In genomic region chr7:92813390-92814024, GRCh38 we compare ENCODE assay signal across 8 cellular contexts. TPM values are rescaled to one million over a fixed set of nuclear protein-coding genes. Genes with fewer than 3 reads are reported as not detected.
DNase-seq lines count a peak whose midpoint lies in the region; ATAC-seq, FAIRE-seq and TF ChIP-seq lines count a peak whose summit lies in the region.

No MANE protein-coding gene starts in this region.

- peaks cover 48% of the 10 kb centered on the region for H3K4me1 ChIP-seq in GM12878 (ENCODE audit: control insufficient read depth, insufficient read depth, low read length)
- H3K4me1 ChIP-seq in neuronal stem cell (ENCODE audit: control insufficient read depth in 2 of 2, insufficient read depth in 1 of 2, low read depth in 1 of 2, low read length in 2 of 2): peaks cover 0 to 2% of the 10 kb centered on the region in 2 donors

- H2BK12ac ChIP-seq in neuronal stem cell (ENCODE audit: low read length): no peak overlapping the region

- TF ChIP-seq RAD21 in GM12878 (IDR thresholded peaks at IDR 0.05; ENCODE audit: insufficient read depth, low read depth, low read length): no peak

- POLR2A ChIA-PET in GM12878 (lab: Charles Lee): interaction anchor here (0.7 to 3.9 kb wide), 11 partner anchors 9 to 873 kb away, joined by 3 to 37 read pairs (median 4); partner anchors contain the start of gene AKAP9

- BruUV-seq in GM12878 (replicated peaks; lab: Mats Ljungman, UMichigan): no TSS peak

- 0% methylated on average over 4 of the region's 4 CpGs for WGBS in GM12878 (ENCODE audit: insufficient coverage, insufficient replicate concordance, low lambda C conversion rate, missing lambda C conversion rate)
- no CpG with 5 or more reads among the region's 4 CpGs for WGBS in neuronal stem cell (ENCODE audit: extremely low coverage in 2 of 2, insufficient read length in 2 of 2, insufficient replicate concordance in 1 of 2), 2 donors

- intact Hi-C loops in GM12878 (cut with micrococcal nuclease; ENCODE audit: unreplicated experiment): loop anchor here (1.0 to 5.0 kb wide), 4 partner anchors 20 to 192 kb away; no protein-coding TSS in a partner anchor

- RAD21 ChIA-PET in GM12878 (lab: Charles Lee; ENCODE audit: unreplicated experiment): interaction anchor here (0.6 to 12.0 kb wide), 22 partner anchors 8 to 389 kb away, joined by 3 to 124 read pairs (median 4); no protein-coding TSS in a partner anchor

- H2AK5ac ChIP-seq in neuronal stem cell (ENCODE audit: low read depth, low read length): no peak overlapping the region

- no peak overlapping the region for H2BK120ac ChIP-seq in neuronal stem cell (ENCODE audit: low read depth, low read length)

- no peak overlapping the region for H3K18ac ChIP-seq in neuronal stem cell (ENCODE audit: low read length)

- no peak overlapping the region for H3K23ac ChIP-seq in neuronal stem cell (ENCODE audit: low read depth, low read length, poor library complexity)

- DNase-seq in LHCN-M2 (ENCODE audit: low read depth) (peak; percentile 66), GM12878 (ENCODE audit: low read depth, low spot score) (peak; percentile 82), neuronal stem cell (ENCODE audit: low spot score) (no peak), NCI-H187 (lab: John Stamatoyannopoulos, UW) (no peak), NCI-H1436 (lab: John Stamatoyannopoulos, UW) (no peak), kidney glomerular epithelial cell (lab: John Stamatoyannopoulos, UW) (no peak)

- H3K9ac ChIP-seq in GM12878 (ENCODE audit: control insufficient read depth, insufficient read depth, low read length) (peak overlapping the region; percentile 30; the same call in 1 of the 2 replicates), neuronal stem cell (ENCODE audit: low read depth, low read length, poor library complexity) (no peak overlapping the region)

- no peaks in the 10 kb centered on the region for H4K20me1 ChIP-seq in GM12878 (ENCODE audit: control insufficient read depth, insufficient read depth)

- peak; percentile 62 for FAIRE-seq in GM12878 (lab: Jason Lieb, UNC)

- peaks cover 81% of the 10 kb centered on the region for H3K79me2 ChIP-seq in GM12878 (ENCODE audit: control insufficient read depth, insufficient read depth, low read length)

- no peaks in the 10 kb centered on the region for H3K79me1 ChIP-seq in neuronal stem cell (ENCODE audit: low read depth, low read length)

- peak; percentile 76 to 85 for TF ChIP-seq EP300 in GM12878 (IDR thresholded peaks at IDR 0.05; ENCODE audit: borderline replicate concordance in 1 of 2, control insufficient read depth in 1 of 2, low read depth in 2 of 2, low read length in 2 of 2)

- H3K4me3 ChIP-seq in GM12878 (peak overlapping the region; percentile 62), neuronal stem cell (ENCODE audit: low read length in 2 of 2) (no peak overlapping the region)

- no peak overlapping the region for H3K14ac ChIP-seq in neuronal stem cell (ENCODE audit: low read length)

- no peak overlapping the region for H4K91ac ChIP-seq in neuronal stem cell (ENCODE audit: low read depth, low read length, poor library complexity)

- TF ChIP-seq CTCF in GM12878 (IDR thresholded peaks at IDR 0.05 in 2 of 3, conservative IDR thresholded peaks at IDR 0.05 in 1 of 3; ENCODE audit: control insufficient read depth in 2 of 3, extremely low read depth in 1 of 3, insufficient read depth in 1 of 3, low read depth in 3 of 3, low read length in 3 of 3): no peak

- no peak overlapping the region for H3K4ac ChIP-seq in neuronal stem cell (ENCODE audit: low read length)

- H2AFZ ChIP-seq in GM12878 (ENCODE audit: control insufficient read depth, low read depth, low read length): no peak overlapping the region; the same call in 1 of the 2 replicates
- H2AFZ ChIP-seq in neuronal stem cell (ENCODE audit: low read length): no peak overlapping the region

- no peak overlapping the region for H2BK15ac ChIP-seq in neuronal stem cell (ENCODE audit: low read length)

- no peak for TF ChIP-seq POLR2A in GM12878 (IDR thresholded peaks at IDR 0.05; ENCODE audit: low read depth, low read length)

- peak; percentile 50 for ATAC-seq in GM18517 (IDR thresholded peaks at IDR 0.05; ENCODE audit: unreplicated experiment)
- peak; percentile 51 for ATAC-seq in GM21786 (IDR thresholded peaks at IDR 0.05; ENCODE audit: unreplicated experiment)
- peak; percentile 70 for ATAC-seq in GM12878

- peak overlapping the region; percentile 89 for H3K27ac ChIP-seq in GM12878 (ENCODE audit: control insufficient read depth, insufficient read depth)
- H3K27ac ChIP-seq in neuronal stem cell (replicated peaks; ENCODE audit: low read length): no peak overlapping the region

- in situ Hi-C loops in GM12878 (cut with MboI): loop anchor here (10.0 kb wide), 1 partner anchor 179 kb away; no protein-coding TSS in a partner anchor

- CTCF ChIA-PET in GM12878 (lab: Yijun Ruan, JAX): interaction anchor here (0.5 to 1.8 kb wide), 10 partner anchors 13 to 243 kb away, joined by 3 to 9 read pairs (median 4); no protein-coding TSS in a partner anchor

- H2BK5ac ChIP-seq in neuronal stem cell (ENCODE audit: low read length): no peak overlapping the region

- H3K9me3 ChIP-seq in GM12878 (replicated peaks; ENCODE audit: control insufficient read depth, insufficient read depth, low read length) (peaks cover 13% of the 10 kb centered on the region), neuronal stem cell (replicated peaks in 1 of 2; ENCODE audit: control insufficient read depth in 2 of 2, insufficient read depth in 1 of 2, low read depth in 1 of 2, low read length in 2 of 2) (peaks cover 2 to 25% of the 10 kb centered on the region in 2 donors)

- H4K8ac ChIP-seq in neuronal stem cell (ENCODE audit: low read depth, low read length): no peak overlapping the region

- SMC1A ChIA-PET in GM12878 (lab: Charles Lee; ENCODE audit: uncharacterized antibody, unreplicated experiment): interaction anchor here (0.6 to 7.2 kb wide), 30 partner anchors 10 to 285 kb away, joined by 3 to 83 read pairs (median 5); partner anchors contain the start of genes CDK6, PEX1 and RBM48

- H3K27me3 ChIP-seq in GM12878 (replicated peaks in 1 of 2; ENCODE audit: control insufficient read depth in 2 of 2, insufficient read depth in 2 of 2, low read length in 1 of 2): no peaks in the 10 kb centered on the region
- no peaks in the 10 kb centered on the region for H3K27me3 ChIP-seq in neuronal stem cell (ENCODE audit: control insufficient read depth in 3 of 3, insufficient read depth in 3 of 3, low read depth in 1 of 3, low read length in 3 of 3)

- H3K4me2 ChIP-seq in GM12878 (ENCODE audit: control insufficient read depth, insufficient read depth) (peak overlapping the region; percentile 75), neuronal stem cell (ENCODE audit: insufficient read depth, low read length, poor library complexity, severe bottlenecking) (no peak overlapping the region)

- H3K36me3 ChIP-seq in GM12878 (ENCODE audit: control insufficient read depth in 2 of 2, insufficient read depth in 2 of 2, low read length in 1 of 2) (peaks cover 0 to 3% of the 10 kb centered on the region in 2 experiments; a peak in 1 of 4 replicates), neuronal stem cell (replicated peaks in 1 of 2; ENCODE audit: control insufficient read depth in 2 of 2, insufficient read depth in 2 of 2, low read length in 2 of 2) (no peaks in the 10 kb centered on the region)

TF ChIP-seq in GM12878, 131 proteins besides CTCF, POLR2A, EP300 and RAD21 (continues in another document):
- peak; percentile 67; the same call in 1 of the 2 replicates for TF ChIP-seq RCOR1 (conservative IDR thresholded peaks at IDR 0.05; ENCODE audit: low read depth, low read length)
- no peak for TF ChIP-seq HCFC1 (IDR thresholded peaks at IDR 0.05; ENCODE audit: low read length)
- peak; percentile 94 for TF ChIP-seq PML (IDR thresholded peaks at IDR 0.05; ENCODE audit: low read length)
- no peak for TF ChIP-seq ZNF622 (IDR thresholded peaks at IDR 0.05)
- TF ChIP-seq ZNF384 (IDR thresholded peaks at IDR 0.05; ENCODE audit: borderline replicate concordance, low read depth, low read length): peak; percentile 82
- no peak for TF ChIP-seq NR2C2 (IDR thresholded peaks at IDR 0.05; ENCODE audit: borderline replicate concordance, control insufficient read depth, insufficient read length, low read depth)
- 0 out of 2 replicates have a peak, but pooled peaks have one; percentile 8 for TF ChIP-seq PKNOX1 (IDR thresholded peaks at IDR 0.05)
- TF ChIP-seq BACH1 (IDR thresholded peaks at IDR 0.05; ENCODE audit: borderline replicate concordance): peak; percentile 25; the same call in 1 of the 2 replicates

RNA-seq across cellular contexts. Expression of gene CDK6, which starts 22.9 kb away (rescaled TPM):
- total RNA-seq in LHCN-M2 (2014; rRNA removed): 66.1 and 66.2 TPM in 2 replicates
- 19.8 TPM for polyA plus RNA-seq in LHCN-M2 (2012)
- 302 and 310 TPM in 2 replicates for total RNA-seq in GM12878 (2013; cell fraction: nucleolus; rRNA removed)
- 93.1 and 103 TPM in 2 replicates for total RNA-seq in GM12878 (2014; rRNA removed)
- total RNA-seq in GM12878 (2014; rRNA removed; fragmentation: Illumina TruSeq; extraction: Trizol): 75.8 and 82.5 TPM in 2 replicates
- 110 and 118 TPM in 2 replicates for total RNA-seq in GM12878 (2021)
- 7.2 TPM for polyA plus RNA-seq in GM12878 (2011; ENCODE audit: low read depth)
- 42.9 and 51.2 TPM in 2 replicates for polyA plus RNA-seq in GM12878 (2011; rRNA removed)
- polyA plus RNA-seq in GM12878 (2011; cell fraction: cytosol; rRNA removed): 35.1 and 36.3 TPM in 2 replicates
- 48.6 and 53.0 TPM in 2 replicates for polyA plus RNA-seq in GM12878 (2011; cell fraction: nucleus; rRNA removed)
- polyA plus RNA-seq in GM12878 (2012): 11.0 and 14.3 TPM in 2 replicates
- 47.3 and 58.1 TPM in 2 replicates for polyA plus RNA-seq in GM12878 (2014; fragmentation: Illumina TruSeq; extraction: Trizol)
- polyA plus RNA-seq in GM12878 (2014; fragmentation: Nextera tagmentation; extraction: Ambion mirVana): 10 to 100 TPM in 1 of 2 experiments, 1 to 10 TPM in 1; 8.0 to 16.8 TPM
- 30.1 and 30.7 TPM in 2 replicates for polyA plus RNA-seq in GM12878 (2014; rRNA removed)
- polyA plus RNA-seq in GM12878 (2016; fragmentation: Nextera tagmentation; extraction: Ambion mirVana): 10 to 100 TPM; 44.3 to 53.4 TPM
- 113 and 159 TPM in 2 replicates for polyA minus RNA-seq in GM12878 (2011; rRNA and poly(A)+ RNA removed)
- polyA minus RNA-seq in GM12878 (2011; cell fraction: cytosol; rRNA and poly(A)+ RNA removed): 72.0 and 108 TPM in 2 replicates
- polyA minus RNA-seq in GM12878 (2011; cell fraction: nucleus; rRNA and poly(A)+ RNA removed): 94.3 and 203 TPM in 2 replicates
- 6.8 TPM for polyA plus RNA-seq in neuronal stem cell (2013, experiment 1 of 2)
- polyA plus RNA-seq in neuronal stem cell (2013, experiment 2 of 2): 7.1 TPM

Comparison
In these comparisons a context has a peak if more than half of its experiments do, and no peak if none do; other contexts are left out.
1. DNase-seq: peak in LHCN-M2 (single experiment) and GM12878 (single experiment); none in neuronal stem cell (single experiment), NCI-H187 (0 of 2), NCI-H1436 (single experiment) and kidney glomerular epithelial cell (single experiment).
2. Peak in every context shown above with its lines, with median percentiles within 50 percentile points of each other: ATAC-seq.